Comparison of ENCODE assay signal across 14 cellular contexts in genomic region chr1:116671835-116672234, GRCh38.
"Had no signal": no experiment of that assay in that cellular context is flagged by ENCODE, and none has a peak within 500 bp of the region (broad histone marks: within the 10 kb centered on the region; RNA-seq: fewer than 3 reads in every experiment).

No MANE protein-coding gene starts in this region.

- H3K4me3 ChIP-seq: ascending aorta, cardiac muscle cell, lung, thoracic aorta, upper lobe of left lung had no signal

- H3K27ac ChIP-seq: ascending aorta, cardiac muscle cell, foreskin keratinocyte, thoracic aorta, upper lobe of left lung had no signal

- DNase-seq: activated gamma-delta T cell, foreskin keratinocyte, hippocampal formation, occipital lobe had no signal

- H3K36me3 Mint-ChIP-seq: activated naive CD4-positive, alpha-beta T cell treated with anti-CD3 and anti-CD28 coated beads, Interleukin-2, amount 50 U/mL, for 24 hours had no signal

- H3K4me3 Mint-ChIP-seq: activated CD4-positive, alpha-beta T cell treated with anti-CD3 and anti-CD28 coated beads, Interleukin-2, amount 10 ng/mL, durations not matched to agents 7 days and 5 days; activated CD8-positive, alpha-beta T cell treated with anti-CD3 and anti-CD28 coated beads, Interleukin-2, amount 10 ng/mL, durations not matched to agents 7 days and 5 days; activated naive CD4-positive, alpha-beta T cell treated with anti-CD3 and anti-CD28 coated beads, Interleukin-2, amount 50 U/mL, for 24 hours; T-helper 1 cell treated with Interleukin-12 subunit alpha and Interleukin-12 subunit beta and Interleukin-4 antibody, amounts not matched to agents 30 μg/mL and 1 μg/mL, for 36 hours had no signal

- H3K36me3 ChIP-seq: ascending aorta, cardiac muscle cell, thoracic aorta, upper lobe of left lung had no signal

- H3K27me3 ChIP-seq: ascending aorta, cardiac muscle cell, foreskin keratinocyte had no signal

- H3K4me1 Mint-ChIP-seq: activated naive CD4-positive, alpha-beta T cell treated with anti-CD3 and anti-CD28 coated beads, Interleukin-2, amount 50 U/mL, for 24 hours had no signal

- H3K9me3 Mint-ChIP-seq: activated CD4-positive, alpha-beta T cell treated with anti-CD3 and anti-CD28 coated beads, Interleukin-2, amount 10 ng/mL, durations not matched to agents 7 days and 5 days; activated naive CD4-positive, alpha-beta T cell treated with anti-CD3 and anti-CD28 coated beads, Interleukin-2, amount 50 U/mL, for 24 hours; nephron; T-helper 1 cell treated with Interleukin-12 subunit alpha and Interleukin-12 subunit beta and Interleukin-4 antibody, amounts not matched to agents 30 μg/mL and 1 μg/mL, for 36 hours had no signal

- H3K27ac Mint-ChIP-seq: activated CD4-positive, alpha-beta T cell treated with anti-CD3 and anti-CD28 coated beads, Interleukin-2, amount 10 ng/mL, durations not matched to agents 7 days and 5 days; activated CD8-positive, alpha-beta T cell treated with anti-CD3 and anti-CD28 coated beads, Interleukin-2, amount 10 ng/mL, durations not matched to agents 7 days and 5 days; activated naive CD4-positive, alpha-beta T cell treated with anti-CD3 and anti-CD28 coated beads, Interleukin-2, amount 50 U/mL, for 24 hours; T-helper 1 cell treated with Interleukin-12 subunit alpha and Interleukin-12 subunit beta and Interleukin-4 antibody, amounts not matched to agents 30 μg/mL and 1 μg/mL, for 36 hours had no signal

- H3K9me3 ChIP-seq: ascending aorta, thoracic aorta, upper lobe of left lung had no signal
